ENCODE assay signal across 23 cellular contexts in the genomic region with DNA sequence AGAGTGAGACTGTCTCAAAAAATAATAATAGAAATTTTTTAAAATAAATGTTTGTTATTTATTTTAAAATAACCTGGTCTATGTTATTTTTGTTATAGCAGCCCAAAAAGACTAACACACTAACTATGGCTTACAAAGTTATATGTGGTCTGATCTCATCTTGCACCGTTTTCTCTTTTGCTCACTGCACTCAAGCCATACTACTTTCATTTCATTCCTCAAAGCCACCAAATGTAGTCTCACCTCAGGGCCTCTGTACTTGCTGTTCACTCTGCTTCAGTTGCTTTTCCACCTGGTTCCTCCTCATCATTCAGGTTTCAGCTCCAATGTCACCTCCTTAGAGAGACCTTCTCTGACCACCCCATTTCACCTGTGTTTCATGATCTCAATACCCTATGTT.
"Had no signal": no experiment of that assay in that cellular context is flagged by ENCODE, and none has a peak within 500 bp of the region (broad histone marks: within the 10 kb centered on the region; RNA-seq: fewer than 3 reads in every experiment).

No MANE protein-coding gene starts in this region.

- DNase-seq: activated CD4-positive, alpha-beta T cell treated with anti-CD3 and anti-CD28 coated beads for 4 hours; activated CD4-positive, alpha-beta T cell treated with anti-CD3 and anti-CD28 coated beads, Interleukin-2, amount 50 U/mL, for 48 hours; activated CD4-positive, CD25-positive, alpha-beta regulatory T cell; activated gamma-delta T cell; activated naive CD4-positive, alpha-beta T cell treated with anti-CD3 and anti-CD28 coated beads, Interleukin-2, amount 50 U/mL, for 16 hours; activated naive CD8-positive, alpha-beta T cell treated with anti-CD3 and anti-CD28 coated beads, Interleukin-2, amount 50 U/mL, for 24 hours; amygdala; caudate nucleus; foreskin keratinocyte; heart left ventricle; hypothalamus; naive B cell; stimulated activated CD4-positive, alpha-beta T cell treated with anti-CD3 and anti-CD28 coated beads, Interleukin-15, amount 100 ng/mL, for 24 hours; stimulated activated CD4-positive, alpha-beta T cell treated with anti-CD3 and anti-CD28 coated beads, Interleukin-2, amount 100 ng/mL, for 24 hours; stimulated activated naive CD4-positive, alpha-beta T cell; T-cell; testis; transverse colon had no signal

- H3K27ac ChIP-seq: esophagus muscularis mucosa, foreskin keratinocyte, heart left ventricle, neural progenitor cell, right atrium auricular region, testis, transverse colon had no signal

- H3K4me3 Mint-ChIP-seq: activated naive CD8-positive, alpha-beta T cell treated with anti-CD3 and anti-CD28 coated beads, Interleukin-2, amount 50 U/mL, for 24 hours; activated T-helper 1 cell treated with anti-CD3 and anti-CD28 coated beads, Interleukin-12 subunit alpha, Interleukin-12 subunit beta, Interleukin-2, Interleukin-4 antibody, amounts not matched to agents 30 ng/mL and 10 ng/mL and 1 ng/mL, durations not matched to agents 14 hours and 24 hours and 36 hours; mesothelial cell of epicardium; naive B cell; neural progenitor cell; T-cell had no signal

- H3K27me3 Mint-ChIP-seq: activated naive CD8-positive, alpha-beta T cell treated with anti-CD3 and anti-CD28 coated beads, Interleukin-2, amount 50 U/mL, for 24 hours; T-cell had no signal

- H3K9me3 ChIP-seq: testis, transverse colon had no signal

- H3K4me3 ChIP-seq: esophagus muscularis mucosa, heart left ventricle, neural progenitor cell, right atrium auricular region, testis, transverse colon had no signal

- H3K36me3 Mint-ChIP-seq: mesothelial cell of epicardium, neural progenitor cell had no signal

- H3K27ac Mint-ChIP-seq: activated naive CD8-positive, alpha-beta T cell treated with anti-CD3 and anti-CD28 coated beads, Interleukin-2, amount 50 U/mL, for 24 hours; activated T-helper 1 cell treated with anti-CD3 and anti-CD28 coated beads, Interleukin-12 subunit alpha, Interleukin-12 subunit beta, Interleukin-2, Interleukin-4 antibody, amounts not matched to agents 30 ng/mL and 10 ng/mL and 1 ng/mL, durations not matched to agents 14 hours and 24 hours and 36 hours; mesothelial cell of epicardium; neural progenitor cell; T-cell had no signal

- H3K4me1 ChIP-seq: esophagus muscularis mucosa, foreskin keratinocyte, neural progenitor cell, right atrium auricular region, testis had no signal

- H3K4me1 Mint-ChIP-seq: neural progenitor cell had no signal

- ATAC-seq: activated naive CD8-positive, alpha-beta T cell treated with anti-CD3 and anti-CD28 coated beads, Interleukin-2, amount 50 U/mL, for 24 hours; foreskin keratinocyte; heart left ventricle; T-cell had no signal

- H3K27me3 ChIP-seq: esophagus muscularis mucosa, heart left ventricle, neural progenitor cell, right atrium auricular region, testis, transverse colon had no signal

- H3K36me3 ChIP-seq: esophagus muscularis mucosa, heart left ventricle, neural progenitor cell, right atrium auricular region, transverse colon had no signal
